Comparison of ENCODE assay signal across 8 cellular contexts in genomic region chr3:25789209-25789595, GRCh38. TPM values are rescaled to one million over a fixed set of nuclear protein-coding genes. Genes with fewer than 3 reads are reported as not detected.
DNase-seq lines count a peak whose midpoint lies in the region; ATAC-seq and TF ChIP-seq lines count a peak whose summit lies in the region.

No MANE protein-coding gene starts in this region.

- no peaks in the 10 kb centered on the region for H4K20me1 ChIP-seq in mammary epithelial cell (ENCODE audit: insufficient read depth, low read length)

- H3K4me2 ChIP-seq in mammary epithelial cell (ENCODE audit: insufficient read depth, low read depth, low read length), result peak overlapping the region; percentile 84

- H3K36me3 Mint-ChIP-seq in stimulated activated naive CD8-positive, alpha-beta T cell treated with anti-CD3 and anti-CD28 coated beads, Interleukin-15, Interleukin-2, amounts not matched to agents 100 ng/mL and 50 ng/mL, for 24 hours (ENCODE audit: low read depth), result peaks cover 15% of the 10 kb centered on the region

- H3K27me3 ChIP-seq in mammary epithelial cell (ENCODE audit: insufficient read depth, low read length) (no peaks in the 10 kb centered on the region), mucosa of stomach (ENCODE audit: control insufficient read depth, insufficient read depth, low read length) (no peaks in the 10 kb centered on the region)

- H2AFZ ChIP-seq in mammary epithelial cell (ENCODE audit: low read depth, low read length), result peak overlapping the region; percentile 90

- in situ Hi-C loops in mammary epithelial cell (cut with MboI; ENCODE audit: low sequenced_read_pairs in 2 of 2), result no loop called here

- no peaks in the 10 kb centered on the region for H3K27me3 Mint-ChIP-seq in stimulated activated naive CD8-positive, alpha-beta T cell treated with anti-CD3 and anti-CD28 coated beads, Interleukin-15, Interleukin-2, amounts not matched to agents 100 ng/mL and 50 ng/mL, for 24 hours

- peaks cover 74% of the 10 kb centered on the region for H3K4me1 Mint-ChIP-seq in stimulated activated naive CD8-positive, alpha-beta T cell treated with anti-CD3 and anti-CD28 coated beads, Interleukin-15, Interleukin-2, amounts not matched to agents 100 ng/mL and 50 ng/mL, for 24 hours (ENCODE audit: low read depth)

- H3K27ac Mint-ChIP-seq in stimulated activated naive CD8-positive, alpha-beta T cell treated with anti-CD3 and anti-CD28 coated beads, Interleukin-15, Interleukin-2, amounts not matched to agents 100 ng/mL and 50 ng/mL, for 24 hours, result peak overlapping the region; percentile 99

- no peak for DNase-seq in stimulated activated naive CD8-positive, alpha-beta T cell treated with anti-CD3 and anti-CD28 coated beads, Interleukin-15, Interleukin-2, amounts not matched to agents 100 U/mL and 50 U/mL, for 24 hours
- DNase-seq in mammary epithelial cell, result no peak
- DNase-seq in stimulated activated CD4-positive, alpha-beta T cell treated with anti-CD3 and anti-CD28 coated beads, Interleukin-12 subunit alpha, Interleukin-12 subunit beta, amount 100 ng/mL, for 4 hours, result no peak
- no peak for DNase-seq in DMS114 treated with DMSO at 0.1 percent for 48 hours (lab: John Stamatoyannopoulos, UW; ENCODE audit: unreplicated experiment)

- H3K4me3 Mint-ChIP-seq in stimulated activated naive CD8-positive, alpha-beta T cell treated with anti-CD3 and anti-CD28 coated beads, Interleukin-15, Interleukin-2, amounts not matched to agents 100 ng/mL and 50 ng/mL, for 24 hours, result peak overlapping the region; percentile 95

- H3K9me3 ChIP-seq in mammary epithelial cell (replicated peaks; ENCODE audit: insufficient read depth, low read length) (no peaks in the 10 kb centered on the region), mucosa of stomach (ENCODE audit: control insufficient read depth, low read length) (no peaks in the 10 kb centered on the region)

- 0% methylated on average over 2 of the region's 2 CpGs for WGBS in mammary epithelial cell (ENCODE audit: low coverage, missing lambda C conversion rate)

- TF ChIP-seq CTCF in mammary epithelial cell (conservative IDR thresholded peaks at IDR 0.05 in 1 of 2, IDR thresholded peaks at IDR 0.05 in 1 of 2; ENCODE audit: extremely low read depth in 1 of 2, insufficient read depth in 1 of 2, low read depth in 1 of 2, low read length in 2 of 2), result no peak

- dilution Hi-C loops in mammary epithelial cell (cut with HindIII; ENCODE audit: low sequenced_read_pairs), result no loop called here

- H3K79me2 ChIP-seq in mammary epithelial cell (ENCODE audit: insufficient read depth, low read length), result peaks cover 25% of the 10 kb centered on the region

- ATAC-seq in stimulated activated naive CD8-positive, alpha-beta T cell treated with anti-CD3 and anti-CD28 coated beads, Interleukin-15, Interleukin-2, amounts not matched to agents 100 U/mL and 50 U/mL, for 24 hours, result no peak
- no peak for ATAC-seq in GM18502 (IDR thresholded peaks at IDR 0.05; ENCODE audit: poor library complexity, unreplicated experiment)
- ATAC-seq in GM19035 (IDR thresholded peaks at IDR 0.05; ENCODE audit: unreplicated experiment), result no peak

- no peaks in the 10 kb centered on the region for H3K9me3 Mint-ChIP-seq in stimulated activated naive CD8-positive, alpha-beta T cell treated with anti-CD3 and anti-CD28 coated beads, Interleukin-15, Interleukin-2, amounts not matched to agents 100 ng/mL and 50 ng/mL, for 24 hours

- H3K9ac ChIP-seq in mammary epithelial cell (ENCODE audit: insufficient read depth, low read length) (peak overlapping the region; percentile 87), mucosa of stomach (ENCODE audit: low read length) (peak overlapping the region; percentile 72)

- CTCF ChIA-PET in mammary epithelial cell (lab: Charles Lee; ENCODE audit: low non-redundant PET), result interaction anchor here (0.7 kb wide), 1 partner anchor 1569 kb away, joined by 3 read pairs; no protein-coding TSS in a partner anchor

- H3K27ac ChIP-seq in mammary epithelial cell (ENCODE audit: insufficient read depth, low read depth, low read length), result peak overlapping the region; percentile 80

- no peaks in the 10 kb centered on the region for H3K36me3 ChIP-seq in mammary epithelial cell (ENCODE audit: insufficient read depth, low read length)
- H3K36me3 ChIP-seq in mucosa of stomach (ENCODE audit: control insufficient read depth, insufficient read depth, low read length), result no peaks in the 10 kb centered on the region

- no TSS peak for BruUV-seq in mammary epithelial cell (replicated peaks; lab: Mats Ljungman, UMichigan)

- H3K4me3 ChIP-seq in mammary epithelial cell (replicated peaks in 1 of 3; ENCODE audit: insufficient read depth in 1 of 3, low read depth in 2 of 3, low read length in 3 of 3), result peak overlapping the region; percentile 77 to 84 (median 82)
- H3K4me3 ChIP-seq in mucosa of stomach (ENCODE audit: low read length), result peak overlapping the region; percentile 83

- H3K4me1 ChIP-seq in mammary epithelial cell (ENCODE audit: insufficient read depth, low read length) (peaks cover 14% of the 10 kb centered on the region), mucosa of stomach (ENCODE audit: control insufficient read depth, insufficient read depth, low read length) (peaks cover 10% of the 10 kb centered on the region)

- intact Hi-C loops in mammary epithelial cell (cut with micrococcal nuclease), result loop anchor here (1.0 kb wide), 1 partner anchor 126 kb away; no protein-coding TSS in a partner anchor

RNA-seq across cellular contexts. Expression of gene OXSM, which starts 0.7 kb away (rescaled TPM):
- 10 to 100 TPM; 11.5 to 12.2 TPM for total RNA-seq in mammary epithelial cell
- polyA plus RNA-seq in mammary epithelial cell, result 16.3 TPM
- not detected for polyA minus RNA-seq in mammary epithelial cell

RNA-seq across cellular contexts. Expression of gene NGLY1, which starts 6.0 kb away (rescaled TPM):
- 10 to 100 TPM; 23.3 to 30.9 TPM for total RNA-seq in mammary epithelial cell
- 6.6 TPM for polyA plus RNA-seq in mammary epithelial cell
- 12.2 TPM for polyA minus RNA-seq in mammary epithelial cell
